ENCODE assay signal across 26 cellular contexts in the genomic region with DNA sequence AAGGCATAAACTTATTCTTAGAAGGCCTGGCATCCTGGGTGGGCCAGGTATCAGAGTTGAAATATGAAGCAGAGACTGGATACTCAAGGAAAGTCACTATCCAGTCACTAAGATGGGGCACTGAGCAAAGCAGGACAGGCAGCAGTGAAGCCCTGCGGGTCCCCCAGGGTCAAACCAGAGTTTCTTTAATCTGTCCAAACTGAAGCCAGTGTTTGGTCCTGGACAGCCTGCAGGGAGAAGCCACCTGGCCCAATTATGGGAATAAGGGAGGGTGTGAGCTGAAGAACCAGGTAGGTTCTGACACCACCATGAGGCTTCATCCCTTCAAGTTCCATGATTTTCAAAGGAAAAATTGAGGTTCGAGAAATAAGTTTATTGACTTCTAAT.
"Had no signal": no experiment of that assay in that cellular context is flagged by ENCODE, and none has a peak within 500 bp of the region (broad histone marks: within the 10 kb centered on the region; RNA-seq: fewer than 3 reads in every experiment).

No MANE protein-coding gene starts in this region.

- H3K4me1 Mint-ChIP-seq: activated CD4-positive, alpha-beta memory T cell treated with anti-CD3 and anti-CD28 coated beads, Interleukin-2, amount 10 ng/mL, durations not matched to agents 7 days and 5 days had no signal

- H3K27me3 ChIP-seq: MG63, Peyer's patch, SJCRH30 had no signal

- DNase-seq: activated CD4-positive, alpha-beta memory T cell treated with anti-CD3 and anti-CD28 coated beads, Interleukin-2, amount 10 ng/mL, durations not matched to agents 7 days and 5 days; activated CD4-positive, alpha-beta T cell treated with anti-CD3 and anti-CD28 coated beads for 36 hours; activated CD4-positive, alpha-beta T cell treated with anti-CD3 and anti-CD28 coated beads, Interleukin-2, amount 50 U/mL, for 1 hour; activated gamma-delta T cell treated with Interleukin-2 at 50 U/mL for 16 hours; activated naive CD4-positive, alpha-beta T cell treated with anti-CD3 and anti-CD28 coated beads, Interleukin-2, amount 10 ng/mL, durations not matched to agents 7 days and 5 days; activated naive CD8-positive, alpha-beta T cell treated with anti-CD3 and anti-CD28 coated beads for 36 hours; activated T-cell treated with anti-CD3 and anti-CD28 coated beads for 4 hours; activated T-cell treated with anti-CD3 and anti-CD28 coated beads, Interleukin-2, amount 50 U/mL, for 72 hours; MG63; MV-4-11; NCI-H1092 treated with DMSO at 0.1 percent for 48 hours; NCI-H1417 treated with DMSO at 0.1 percent for 48 hours; NCI-H1694; NCI-H2029; NCI-H2107; NCI-H345; NCI-H510A; Peyer's patch; Right ventricle myocardium superior; SK-N-SH; T-helper 1 cell had no signal

- H3K4me3 Mint-ChIP-seq: activated CD4-positive, alpha-beta memory T cell treated with anti-CD3 and anti-CD28 coated beads, Interleukin-2, amount 10 ng/mL, durations not matched to agents 7 days and 5 days; activated CD4-positive, alpha-beta T cell treated with anti-CD3 and anti-CD28 coated beads for 36 hours; activated naive CD4-positive, alpha-beta T cell treated with anti-CD3 and anti-CD28 coated beads, Interleukin-2, amount 10 ng/mL, durations not matched to agents 7 days and 5 days; activated naive CD8-positive, alpha-beta T cell treated with anti-CD3 and anti-CD28 coated beads for 36 hours; activated T-cell treated with anti-CD3 and anti-CD28 coated beads, Interleukin-2, amount 50 U/mL, for 72 hours had no signal

- H3K27ac ChIP-seq: KMS-11, Peyer's patch, RWPE1, SJCRH30, WERI-Rb-1 had no signal

- H3K4me3 ChIP-seq: MG63, Peyer's patch, SJCRH30 had no signal

- H3K9ac ChIP-seq: KMS-11, SK-N-SH had no signal

- ATAC-seq: activated CD4-positive, alpha-beta T cell treated with anti-CD3 and anti-CD28 coated beads for 36 hours; activated T-cell treated with anti-CD3 and anti-CD28 coated beads, Interleukin-2, amount 50 U/mL, for 72 hours had no signal

- H3K9me3 Mint-ChIP-seq: activated CD4-positive, alpha-beta memory T cell treated with anti-CD3 and anti-CD28 coated beads, Interleukin-2, amount 10 ng/mL, durations not matched to agents 7 days and 5 days; activated naive CD4-positive, alpha-beta T cell treated with anti-CD3 and anti-CD28 coated beads, Interleukin-2, amount 10 ng/mL, durations not matched to agents 7 days and 5 days; activated naive CD8-positive, alpha-beta T cell treated with anti-CD3 and anti-CD28 coated beads for 36 hours; activated T-cell treated with anti-CD3 and anti-CD28 coated beads, Interleukin-2, amount 50 U/mL, for 72 hours; activated T-helper 2 cell treated with anti-CD3 and anti-CD28 coated beads, Interferon-gamma antibody, Interleukin-2, Interleukin-4, amounts not matched to agents 10 μg/mL and 5 μg/mL and 100 μg/mL, durations not matched to agents 14 hours and 24 hours and 36 hours had no signal

- H3K4me1 ChIP-seq: Peyer's patch, SJCRH30 had no signal

- H3K4me2 ChIP-seq: KMS-11, SK-N-SH had no signal

- H3K27ac Mint-ChIP-seq: activated CD4-positive, alpha-beta memory T cell treated with anti-CD3 and anti-CD28 coated beads, Interleukin-2, amount 10 ng/mL, durations not matched to agents 7 days and 5 days; activated CD4-positive, alpha-beta T cell treated with anti-CD3 and anti-CD28 coated beads for 36 hours; activated naive CD4-positive, alpha-beta T cell treated with anti-CD3 and anti-CD28 coated beads, Interleukin-2, amount 10 ng/mL, durations not matched to agents 7 days and 5 days; activated naive CD8-positive, alpha-beta T cell treated with anti-CD3 and anti-CD28 coated beads for 36 hours; activated T-cell treated with anti-CD3 and anti-CD28 coated beads, Interleukin-2, amount 50 U/mL, for 72 hours; activated T-helper 2 cell treated with anti-CD3 and anti-CD28 coated beads, Interferon-gamma antibody, Interleukin-2, Interleukin-4, amounts not matched to agents 10 μg/mL and 5 μg/mL and 100 μg/mL, durations not matched to agents 14 hours and 24 hours and 36 hours had no signal

- H3K36me3 ChIP-seq: MG63, Peyer's patch, SJCRH30, WERI-Rb-1 had no signal

- H3K27me3 Mint-ChIP-seq: activated CD4-positive, alpha-beta memory T cell treated with anti-CD3 and anti-CD28 coated beads, Interleukin-2, amount 10 ng/mL, durations not matched to agents 7 days and 5 days; activated CD4-positive, alpha-beta T cell treated with anti-CD3 and anti-CD28 coated beads for 36 hours; activated naive CD4-positive, alpha-beta T cell treated with anti-CD3 and anti-CD28 coated beads, Interleukin-2, amount 10 ng/mL, durations not matched to agents 7 days and 5 days; activated naive CD8-positive, alpha-beta T cell treated with anti-CD3 and anti-CD28 coated beads for 36 hours had no signal

- H3K36me3 Mint-ChIP-seq: activated naive CD4-positive, alpha-beta T cell treated with anti-CD3 and anti-CD28 coated beads, Interleukin-2, amount 10 ng/mL, durations not matched to agents 7 days and 5 days; activated naive CD8-positive, alpha-beta T cell treated with anti-CD3 and anti-CD28 coated beads for 36 hours had no signal

- H3K9me3 ChIP-seq: MG63, Peyer's patch, SJCRH30, SK-N-SH had no signal
